29 cellular contexts compared by ENCODE assay signal in genomic region chr3:112349557-112349956, GRCh38. TPM values are rescaled to one million over a fixed set of nuclear protein-coding genes. Genes with fewer than 3 reads are reported as not detected.
"Had no signal": no experiment of that assay in that cellular context is flagged by ENCODE, and none has a peak within 500 bp of the region (broad histone marks: within the 10 kb centered on the region; RNA-seq: fewer than 3 reads in every experiment).

No MANE protein-coding gene starts in this region.

- H3K4me2 ChIP-seq: PC-9 had no signal

- H3K27me3 Mint-ChIP-seq: activated B cell treated with CpG ODN at 0.5 μM for 24 hours; activated CD4-positive, alpha-beta memory T cell treated with anti-CD3 and anti-CD28 coated beads for 36 hours; activated naive CD8-positive, alpha-beta T cell treated with anti-CD3 and anti-CD28 coated beads, Interleukin-2, amount 10 ng/mL, durations not matched to agents 7 days and 5 days had no signal

- H3K27ac ChIP-seq: cardiac muscle cell, PC-9, VCaP had no signal

- H2AFZ ChIP-seq: PC-9 had no signal

- H3K4me3 ChIP-seq: ascending aorta, cardiac muscle cell, PC-9 had no signal

- H3K4me3 Mint-ChIP-seq: activated B cell treated with CpG ODN at 0.5 μM for 24 hours; activated CD4-positive, alpha-beta memory T cell treated with anti-CD3 and anti-CD28 coated beads for 36 hours; activated naive CD8-positive, alpha-beta T cell treated with anti-CD3 and anti-CD28 coated beads, Interleukin-2, amount 10 ng/mL, durations not matched to agents 7 days and 5 days; activated T-helper 1 cell treated with anti-CD3 and anti-CD28 coated beads, Interleukin-12 subunit alpha, Interleukin-12 subunit beta, Interleukin-2, Interleukin-4 antibody, amounts not matched to agents 30 ng/mL and 10 ng/mL and 1 ng/mL, durations not matched to agents 14 hours and 24 hours and 36 hours had no signal

- DNase-seq: activated B cell treated with CpG ODN at 0.5 μM for 24 hours; activated CD4-positive, alpha-beta memory T cell treated with anti-CD3 and anti-CD28 coated beads for 36 hours; activated CD4-positive, alpha-beta T cell treated with anti-CD3 and anti-CD28 coated beads for 48 hours; activated CD4-positive, CD25-positive, alpha-beta regulatory T cell treated with anti-CD3 and anti-CD28 coated beads, Interleukin-2, amount 50 U/mL, for 72 hours; activated CD8-positive, alpha-beta memory T cell treated with anti-CD3 and anti-CD28 coated beads, Interleukin-2, amount 50 U/mL, for 4 hours; activated effector memory CD4-positive, alpha-beta T cell treated with Interleukin-2 at 50 U/mL for 16 hours; activated naive CD4-positive, alpha-beta T cell treated with anti-CD3 and anti-CD28 coated beads, Interleukin-2, amount 50 U/mL, for 16 hours; activated naive CD8-positive, alpha-beta T cell treated with anti-CD3 and anti-CD28 coated beads, Interleukin-2, amount 10 ng/mL, durations not matched to agents 7 days and 5 days; activated T-cell treated with anti-CD3 and anti-CD28 coated beads for 4 hours; NCI-H187; NCI-H2029 treated with DMSO at 0.1 percent for 48 hours; NCI-H2107; NCI-H2227 treated with DMSO at 0.1 percent for 48 hours; NCI-H446; NCI-H510A treated with DMSO at 0.1 percent for 48 hours; NCI-H526 treated with DMSO at 0.1 percent for 48 hours; NCI-H774; PC-9; Right ventricle myocardium superior; SW 1271; T-helper 1 cell; T-helper 2 cell; T-helper 9 cell had no signal

- H3K9me3 Mint-ChIP-seq: activated B cell treated with CpG ODN at 0.5 μM for 24 hours; activated CD4-positive, alpha-beta memory T cell treated with anti-CD3 and anti-CD28 coated beads for 36 hours; activated naive CD8-positive, alpha-beta T cell treated with anti-CD3 and anti-CD28 coated beads, Interleukin-2, amount 10 ng/mL, durations not matched to agents 7 days and 5 days; activated T-helper 1 cell treated with anti-CD3 and anti-CD28 coated beads, Interleukin-12 subunit alpha, Interleukin-12 subunit beta, Interleukin-2, Interleukin-4 antibody, amounts not matched to agents 30 ng/mL and 10 ng/mL and 1 ng/mL, durations not matched to agents 14 hours and 24 hours and 36 hours had no signal

- H3K27ac Mint-ChIP-seq: activated B cell treated with CpG ODN at 0.5 μM for 24 hours; activated CD4-positive, alpha-beta memory T cell treated with anti-CD3 and anti-CD28 coated beads for 36 hours; activated naive CD8-positive, alpha-beta T cell treated with anti-CD3 and anti-CD28 coated beads, Interleukin-2, amount 10 ng/mL, durations not matched to agents 7 days and 5 days had no signal

- H3K27me3 ChIP-seq: ascending aorta, cardiac muscle cell had no signal

- H3K36me3 ChIP-seq: cardiac muscle cell had no signal

RNA-seq across cellular contexts. Expression of gene CD200, which starts 16.6 kb away (rescaled TPM):
- total RNA-seq: OCI-LY7 had no signal

RNA-seq across cellular contexts. Expression of gene SLC9C1, which starts 55.5 kb away (rescaled TPM):
- total RNA-seq: activated CD4-positive, alpha-beta memory T cell treated with anti-CD3 and anti-CD28 coated beads for 36 hours; activated naive CD8-positive, alpha-beta T cell treated with anti-CD3 and anti-CD28 coated beads, Interleukin-2, amount 10 ng/mL, durations not matched to agents 7 days and 5 days; activated T-helper 1 cell treated with anti-CD3 and anti-CD28 coated beads, Interleukin-12 subunit alpha, Interleukin-12 subunit beta, Interleukin-2, Interleukin-4 antibody, amounts not matched to agents 30 ng/mL and 10 ng/mL and 1 ng/mL, durations not matched to agents 14 hours and 24 hours and 36 hours; M059J; OCI-LY7; PC-9 had no signal
